In genomic region chr11:21687645-21688044, GRCh38 we compare ENCODE assay signal across 24 cellular contexts.
DNase-seq lines count a peak whose midpoint lies in the region; ATAC-seq, FAIRE-seq and TF ChIP-seq lines count a peak whose summit lies in the region.
"Had no signal": no experiment of that assay in that cellular context is flagged by ENCODE, and none has a peak within 500 bp of the region (broad histone marks: within the 10 kb centered on the region; RNA-seq: fewer than 3 reads in every experiment).

No MANE protein-coding gene starts in this region.

- H3K27me3 ChIP-seq in HepG2 (ENCODE audit: control insufficient read depth in 1 of 2, insufficient read depth in 2 of 2, low read length in 2 of 2) = no peaks in the 10 kb centered on the region; a peak in 1 of 5 replicates
- H3K27me3 ChIP-seq in right lobe of liver = no peaks in the 10 kb centered on the region
- H3K27me3 ChIP-seq in Karpas-422 (ENCODE audit: low read length) = no peaks in the 10 kb centered on the region
- no peaks in the 10 kb centered on the region for H3K27me3 ChIP-seq in aorta (ENCODE audit: control insufficient read depth in 1 of 2, insufficient read depth in 2 of 2, low read length in 1 of 2)
- H3K27me3 ChIP-seq in upper lobe of right lung = no peaks in the 10 kb centered on the region
- H3K27me3 ChIP-seq: BE2C, BLaER1 had no signal

- intact Hi-C loops in HepG2 (cut with micrococcal nuclease; ENCODE audit: unreplicated experiment) = no loop called here
- intact Hi-C loops in right lobe of liver (cut with DNase I) = no loop called here
- intact Hi-C loops in aorta (cut with DNase I) = loop anchor here in 1 of 2 donors (5.0 kb wide), 1 partner anchor 50 kb away; no protein-coding TSS in a partner anchor
- intact Hi-C loops in upper lobe of right lung (cut with DNase I) = no loop called here

- H4K20me1 ChIP-seq in HepG2 (ENCODE audit: insufficient read depth, low read length) (no peaks in the 10 kb centered on the region), Karpas-422 (ENCODE audit: insufficient read depth, low read depth, low read length) (no peaks in the 10 kb centered on the region)
- H4K20me1 ChIP-seq: BLaER1 had no signal

- no peak for TF ChIP-seq RAD21 in HepG2 (CRISPR knock-in tag; IDR thresholded peaks at IDR 0.05)

- DNase-seq in HepG2 (ENCODE audit: low spot score) (no peak), right lobe of liver (no peak), Karpas-422 (no peak), aorta (no peak), upper lobe of right lung (no peak)
- DNase-seq: ACHN; BE2C; C1 segment of cervical spinal cord; CD4-positive, alpha-beta memory T cell; CD4-positive, CD25-positive, alpha-beta regulatory T cell; CD8-positive, alpha-beta memory T cell; COR-L47; DMS 273 treated with DMSO at 0.1 percent for 48 hours; DMS153; DMS53; DMS79; DND-41; EL; GDM1 had no signal

- 0% methylated on average over 1 of the region's 1 CpG for WGBS in HepG2 (ENCODE audit: low lambda C conversion rate)
- 50% methylated on average over 1 of the region's 1 CpG for WGBS in right lobe of liver (ENCODE audit: insufficient coverage, low coverage, low lambda C conversion rate, missing lambda C conversion rate)
- 59 to 64% methylated on average over 1 of the region's 1 CpG for WGBS in aorta, 2 donors

- H3K27ac ChIP-seq in HepG2 (ENCODE audit: extremely low read length, insufficient read depth, low read length) (no peak overlapping the region), right lobe of liver (no peak overlapping the region), Karpas-422 (ENCODE audit: low read length) (no peak overlapping the region), aorta (ENCODE audit: low read depth in 1 of 2, low read length in 2 of 2) (no peak overlapping the region), upper lobe of right lung (no peak overlapping the region)
- H3K27ac ChIP-seq: 22Rv1, BLaER1 had no signal

- H3K4me1 ChIP-seq in HepG2 (ENCODE audit: insufficient read depth, low read length) (no peaks in the 10 kb centered on the region), right lobe of liver (no peaks in the 10 kb centered on the region), Karpas-422 (ENCODE audit: low read length) (no peaks in the 10 kb centered on the region), aorta (ENCODE audit: control insufficient read depth in 1 of 2, insufficient read depth in 2 of 2, low read length in 2 of 2) (no peaks in the 10 kb centered on the region), upper lobe of right lung (no peaks in the 10 kb centered on the region)
- H3K4me1 ChIP-seq: BE2C, BLaER1 had no signal

- CTCF ChIA-PET in HepG2 (lab: Yijun Ruan, JAX; ENCODE audit: low intra/inter-chr PET ratio, low total read pairs) = no interaction called here

- H3K79me2 ChIP-seq in HepG2 (ENCODE audit: insufficient read depth, low read length) = no peaks in the 10 kb centered on the region
- no peaks in the 10 kb centered on the region for H3K79me2 ChIP-seq in Karpas-422 (ENCODE audit: low read length)

- no peak for ATAC-seq in HepG2
- no peak for ATAC-seq in right lobe of liver
- ATAC-seq in aorta (ENCODE audit: low FRiP score) = no peak
- ATAC-seq in upper lobe of right lung = no peak
- ATAC-seq: GM12878 had no signal

- no peak overlapping the region for H3K9ac ChIP-seq in HepG2 (ENCODE audit: insufficient read depth, low read depth, low read length)
- H3K9ac ChIP-seq in Karpas-422 (ENCODE audit: low read length) = no peak overlapping the region
- H3K9ac ChIP-seq: BLaER1 had no signal

- H3K4me3 ChIP-seq in HepG2 (replicated peaks in 1 of 3; ENCODE audit: insufficient read depth in 1 of 3, low read depth in 2 of 3, low read length in 3 of 3) (no peak overlapping the region), right lobe of liver (no peak overlapping the region), Karpas-422 (ENCODE audit: low read length) (no peak overlapping the region), aorta (ENCODE audit: low read length in 2 of 2) (no peak overlapping the region), upper lobe of right lung (no peak overlapping the region)
- H3K4me3 ChIP-seq: BLaER1, GM12878 had no signal

- no peak for FAIRE-seq in HepG2 (lab: Jason Lieb, UNC)
- FAIRE-seq: GM12878, GM12892, GM18507 had no signal

- TF ChIP-seq EP300 in HepG2 (IDR thresholded peaks at IDR 0.05; ENCODE audit: low read depth in 2 of 2, low read length in 2 of 2) (no peak), HepG2 (CRISPR knock-in tag; IDR thresholded peaks at IDR 0.05; ENCODE audit: borderline replicate concordance) (no peak)

- peaks cover 24% of the 10 kb centered on the region for H3K9me3 ChIP-seq in HepG2 (ENCODE audit: low read length)
- H3K9me3 ChIP-seq in right lobe of liver = no peaks in the 10 kb centered on the region
- H3K9me3 ChIP-seq in Karpas-422 (ENCODE audit: low read length) = peaks cover 10% of the 10 kb centered on the region
- peaks cover 1% of the 10 kb centered on the region for H3K9me3 ChIP-seq in aorta (ENCODE audit: control insufficient read depth, low read length)
- no peaks in the 10 kb centered on the region for H3K9me3 ChIP-seq in upper lobe of right lung
- H3K9me3 ChIP-seq: BE2C, BLaER1 had no signal

- no peak overlapping the region for H2AFZ ChIP-seq in HepG2 (ENCODE audit: low read length)
- 0 out of 2 replicates have a peak overlapping the region, but pooled peaks have one; percentile 38 for H2AFZ ChIP-seq in Karpas-422 (ENCODE audit: low read length)

- in situ Hi-C loops in HepG2 (cut with HindIII; ENCODE audit: extremely low pct_ligation_motif_present, low pct_unique_long_range_greater_than_20kb) = no loop called here

- POLR2A ChIA-PET in HepG2 (lab: Yijun Ruan, JAX) = no interaction called here

- no peak for TF ChIP-seq CTCF in HepG2 (CRISPR knock-in tag; IDR thresholded peaks at IDR 0.05)
- no peak for TF ChIP-seq CTCF in right lobe of liver (IDR thresholded peaks at IDR 0.05)
- TF ChIP-seq CTCF in upper lobe of right lung (IDR thresholded peaks at IDR 0.05) = no peak

- no peaks in the 10 kb centered on the region for H3K9me2 ChIP-seq in Karpas-422 (replicated peaks; ENCODE audit: insufficient read depth, low read length)

- H3K36me3 ChIP-seq in HepG2 (replicated peaks in 1 of 2; ENCODE audit: control insufficient read depth in 1 of 2, insufficient read depth in 2 of 2, low read length in 2 of 2) (no peaks in the 10 kb centered on the region), right lobe of liver (no peaks in the 10 kb centered on the region), Karpas-422 (ENCODE audit: insufficient read depth, low read length) (no peaks in the 10 kb centered on the region; the same call in 1 of the 2 replicates), aorta (ENCODE audit: control insufficient read depth in 1 of 2, insufficient read depth in 2 of 2, low read length in 1 of 2) (no peaks in the 10 kb centered on the region), upper lobe of right lung (no peaks in the 10 kb centered on the region)
- H3K36me3 ChIP-seq: BE2C, BLaER1 had no signal

- TF ChIP-seq POLR2A in HepG2 (IDR thresholded peaks at IDR 0.05; ENCODE audit: insufficient read depth in 1 of 2, low read depth in 2 of 2, low read length in 2 of 2) (no peak), right lobe of liver (IDR thresholded peaks at IDR 0.05) (no peak)

- BruUV-seq in HepG2 (replicated peaks; lab: Mats Ljungman, UMichigan) = no TSS peak

- no peak overlapping the region for H3K4me2 ChIP-seq in HepG2 (ENCODE audit: low read depth, low read length)
- H3K4me2 ChIP-seq in Karpas-422 (ENCODE audit: low read depth, low read length, poor library complexity, severe bottlenecking) = no peak overlapping the region
- H3K4me2 ChIP-seq: BLaER1 had no signal

TF ChIP-seq in HepG2, 621 proteins besides CTCF, POLR2A, EP300 and RAD21:
- TF ChIP-seq MAFF (IDR thresholded peaks at IDR 0.05; ENCODE audit: low read depth, low read length) (peak; percentile 85), ZNF33B (CRISPR knock-in tag; IDR thresholded peaks at IDR 0.05) (no peak), HNF4G (IDR thresholded peaks at IDR 0.05; ENCODE audit: borderline replicate concordance, low read depth, low read length) (no peak), HNF4G (CRISPR knock-in tag; IDR thresholded peaks at IDR 0.05; ENCODE audit: borderline replicate concordance, low read depth) (no peak), MAFK (conservative IDR thresholded peaks at IDR 0.05 in 1 of 2, IDR thresholded peaks at IDR 0.05 in 1 of 2; ENCODE audit: low read length in 2 of 2) (peak; percentile 82 to 91)
